8 cellular contexts compared by ENCODE assay signal in genomic region chr12:71938728-71939385, GRCh38. TPM values are rescaled to one million over a fixed set of nuclear protein-coding genes. Genes with fewer than 3 reads are reported as not detected.
DNase-seq lines count a peak whose midpoint lies in the region; ATAC-seq and TF ChIP-seq lines count a peak whose summit lies in the region.

TSS of gene TPH2 (plus strand) at chr12:71938845. CDS start at chr12:71938987, 142 bp downstream.

- DNase-seq in BJ (ENCODE audit: low read depth) (no peak), HT-29 (ENCODE audit: low spot score) (peak; percentile 55), RPMI8226 (peak; percentile 75), amniotic stem cell (lab: John Stamatoyannopoulos, UW) (peak; percentile 12), iPS-NIHi11 (ENCODE audit: low spot score) (peak; percentile 87), ureter (ENCODE audit: low spot score) (no peak)
- peak; percentile 46 to 55 for DNase-seq in stimulated activated CD4-positive, alpha-beta T cell treated with anti-CD3 and anti-CD28 coated beads, Interleukin-2, amount 100 ng/mL, for 24 hours

- peak; percentile 67 for ATAC-seq in GM19351 (IDR thresholded peaks at IDR 0.05; ENCODE audit: unreplicated experiment)

- no peaks in the 10 kb centered on the region for H3K36me3 ChIP-seq in BJ (ENCODE audit: control insufficient read depth, insufficient read depth, low read length)

- TF ChIP-seq CTCF in BJ (IDR thresholded peaks at IDR 0.05; ENCODE audit: insufficient read depth, low read depth, low read length): peak; percentile 64

- POLR2A ChIA-PET in BJ (lab: Charles Lee): no interaction called here

- H3K27me3 ChIP-seq in BJ (ENCODE audit: control insufficient read depth, insufficient read depth, low read length): no peaks in the 10 kb centered on the region; the same call in 1 of the 2 replicates

- CTCF ChIA-PET in BJ (lab: Yijun Ruan, JAX): interaction anchor here (0.6 to 1.2 kb wide), 3 partner anchors 12 to 159 kb away, joined by 3 read pairs; no protein-coding TSS in a partner anchor

- H3K4me3 ChIP-seq in BJ (ENCODE audit: low read depth, low read length): no peak within 1 kb of the TSS

RNA-seq across cellular contexts. Expression of gene TPH2, which starts in this region (rescaled TPM):
- not detected in 2 replicates for polyA plus RNA-seq in BJ (2011; rRNA removed)
- not detected in 2 replicates for polyA minus RNA-seq in BJ (2011; rRNA and poly(A)+ RNA removed)
- not detected in 2 replicates for total RNA-seq in HT-29 (2014; rRNA removed; shearing (Covaris generic))
- not detected for total RNA-seq in ureter

Comparison
In these comparisons a context has a peak if more than half of its experiments do, and no peak if none do; other contexts are left out.
1. Peak in DNase-seq in HT-29; RNA of the gene not detected or under 1 TPM.
2. DNase-seq: peak in RPMI8226 (single experiment), amniotic stem cell (single experiment), iPS-NIHi11 (single experiment) and stimulated activated CD4-positive, alpha-beta T cell treated with anti-CD3 and anti-CD28 coated beads, Interleukin-2, amount 100 ng/mL, for 24 hours (2 of 2); none in BJ (single experiment) and ureter (single experiment).